10 cellular contexts compared by ENCODE assay signal in genomic region chr4:47705326-47705981, GRCh38.
DNase-seq lines count a peak whose midpoint lies in the region; ATAC-seq and TF ChIP-seq lines count a peak whose summit lies in the region.
"Had no signal": no experiment of that assay in that cellular context is flagged by ENCODE, and none has a peak within 500 bp of the region (broad histone marks: within the 10 kb centered on the region; RNA-seq: fewer than 3 reads in every experiment).

No MANE protein-coding gene starts in this region.

- H3K4me3 ChIP-seq in SK-N-SH (ENCODE audit: low read depth in 2 of 2, low read length in 1 of 2) = no peak overlapping the region
- no peak overlapping the region for H3K4me3 ChIP-seq in hepatocyte
- H3K4me3 ChIP-seq in esophagus squamous epithelium = no peak overlapping the region
- no peak overlapping the region for H3K4me3 ChIP-seq in gastrocnemius medialis
- H3K4me3 ChIP-seq: transverse colon had no signal

- H3K9me3 ChIP-seq in SK-N-SH = no peaks in the 10 kb centered on the region
- H3K9me3 ChIP-seq in hepatocyte (ENCODE audit: low read depth) = no peaks in the 10 kb centered on the region
- H3K9me3 ChIP-seq in esophagus squamous epithelium = no peaks in the 10 kb centered on the region
- H3K9me3 ChIP-seq in gastrocnemius medialis = no peaks in the 10 kb centered on the region
- H3K9me3 ChIP-seq: transverse colon had no signal

- CTCF ChIA-PET in SK-N-SH (lab: Yijun Ruan, JAX) = interaction anchor here (0.6 to 21.9 kb wide), 64 partner anchors 9 to 842 kb away, joined by 3 to 417 read pairs (median 4); partner anchors contain the start of gene CORIN

- H3K36me3 ChIP-seq in SK-N-SH (replicated peaks in 1 of 2; ENCODE audit: control insufficient read depth in 1 of 2, insufficient read depth in 2 of 2, low read length in 1 of 2) (no peaks in the 10 kb centered on the region), hepatocyte (replicated peaks; ENCODE audit: insufficient read depth, low read depth) (no peaks in the 10 kb centered on the region), esophagus squamous epithelium (no peaks in the 10 kb centered on the region), gastrocnemius medialis (no peaks in the 10 kb centered on the region)
- H3K36me3 ChIP-seq: transverse colon had no signal

- H3K9me2 ChIP-seq in SK-N-SH (no peaks in the 10 kb centered on the region), hepatocyte (replicated peaks; ENCODE audit: insufficient read depth) (no peaks in the 10 kb centered on the region)

- WGBS in SK-N-SH (ENCODE audit: low lambda C conversion rate) = 62% methylated on average over 7 of the region's 7 CpGs
- WGBS in hepatocyte (ENCODE audit: low lambda C conversion rate, missing lambda C conversion rate) = 57% methylated on average over 7 of the region's 7 CpGs
- 37 to 39% methylated on average over 7 of the region's 7 CpGs for WGBS in esophagus squamous epithelium, 2 donors

- intact Hi-C loops in esophagus squamous epithelium (cut with DNase I) = no loop called here
- intact Hi-C loops in gastrocnemius medialis (cut with DNase I; ENCODE audit: low total_unique reads) = loop anchor here (5.0 kb wide), 1 partner anchor 132 kb away; the partner anchor contains the start of gene CORIN

- H3K4me2 ChIP-seq in SK-N-SH = no peak overlapping the region
- H3K4me2 ChIP-seq in hepatocyte = peak overlapping the region; percentile 43

- POLR2A ChIA-PET in SK-N-SH (lab: Yijun Ruan, JAX) = interaction anchor here (1.2 kb wide), 1 partner anchor 131 kb away, joined by 7 read pairs; no protein-coding TSS in a partner anchor

- H3K27me3 ChIP-seq in SK-N-SH (ENCODE audit: insufficient read depth) = no peaks in the 10 kb centered on the region
- H3K27me3 ChIP-seq in hepatocyte = no peaks in the 10 kb centered on the region
- H3K27me3 ChIP-seq in esophagus squamous epithelium = no peaks in the 10 kb centered on the region
- H3K27me3 ChIP-seq in gastrocnemius medialis = no peaks in the 10 kb centered on the region
- H3K27me3 ChIP-seq: transverse colon had no signal

- TF ChIP-seq EP300 in SK-N-SH (IDR thresholded peaks at IDR 0.05; ENCODE audit: borderline replicate concordance in 1 of 2, low read depth in 1 of 2, low read length in 1 of 2) = no peak

- no peak overlapping the region for H3K27ac ChIP-seq in SK-N-SH (ENCODE audit: low read depth in 2 of 2, low read length in 1 of 2)
- no peak overlapping the region for H3K27ac ChIP-seq in hepatocyte
- H3K27ac ChIP-seq in esophagus squamous epithelium = no peak overlapping the region
- H3K27ac ChIP-seq in gastrocnemius medialis = no peak overlapping the region
- H3K27ac ChIP-seq: transverse colon had no signal

- H4K20me1 ChIP-seq in SK-N-SH (ENCODE audit: insufficient read depth) (no peaks in the 10 kb centered on the region), hepatocyte (ENCODE audit: insufficient read depth, poor library complexity, severe bottlenecking) (no peaks in the 10 kb centered on the region)

- H3K79me2 ChIP-seq in SK-N-SH (ENCODE audit: insufficient read depth) (no peaks in the 10 kb centered on the region), hepatocyte (no peaks in the 10 kb centered on the region)

- H3K9ac ChIP-seq in SK-N-SH = no peak overlapping the region

- no peaks in the 10 kb centered on the region for H3F3A ChIP-seq in SK-N-SH (replicated peaks; ENCODE audit: insufficient read depth)

- TF ChIP-seq POLR2A in esophagus squamous epithelium (IDR thresholded peaks at IDR 0.05) (no peak), gastrocnemius medialis (IDR thresholded peaks at IDR 0.05) (no peak)

- peak; percentile 59 for TF ChIP-seq CTCF in SK-N-SH (IDR thresholded peaks at IDR 0.05)
- peak; percentile 46 for TF ChIP-seq CTCF in hepatocyte (IDR thresholded peaks at IDR 0.05; ENCODE audit: poor library complexity)
- peak in 2 of 6 experiments; percentile 10 to 25 for TF ChIP-seq CTCF in esophagus squamous epithelium (IDR thresholded peaks at IDR 0.05)
- TF ChIP-seq CTCF in gastrocnemius medialis (IDR thresholded peaks at IDR 0.05 in 4 of 5, conservative IDR thresholded peaks at IDR 0.05 in 1 of 5) = no peak

- H3K4me1 ChIP-seq in SK-N-SH (ENCODE audit: control insufficient read depth in 1 of 2, insufficient read depth in 2 of 2, low read depth in 1 of 2, low read length in 1 of 2) = peaks cover 0 to 4% of the 10 kb centered on the region in 2 experiments; a peak in 3 of 4 replicates
- H3K4me1 ChIP-seq in hepatocyte (ENCODE audit: insufficient read depth) = no peaks in the 10 kb centered on the region
- H3K4me1 ChIP-seq in esophagus squamous epithelium = no peaks in the 10 kb centered on the region
- H3K4me1 ChIP-seq in gastrocnemius medialis = no peaks in the 10 kb centered on the region
- H3K4me1 ChIP-seq: transverse colon had no signal

- ATAC-seq in GM21529 (IDR thresholded peaks at IDR 0.05; ENCODE audit: unreplicated experiment) = no peak
- ATAC-seq in HG03442 (IDR thresholded peaks at IDR 0.05; ENCODE audit: unreplicated experiment) = no peak
- no peak for ATAC-seq in gastrocnemius medialis

- H2AFZ ChIP-seq in SK-N-SH (ENCODE audit: low read depth) (no peak overlapping the region), hepatocyte (peak overlapping the region; percentile 6)

- DNase-seq in Ammon's horn (ENCODE audit: low spot score) = peak; percentile 7
- peak; percentile 28 for DNase-seq in HT1080 (ENCODE audit: low read depth)
- peak; percentile 46 for DNase-seq in SK-N-SH
- DNase-seq in hepatocyte (ENCODE audit: low spot score) = peak; percentile 20
- DNase-seq in esophagus squamous epithelium (lab: John Stamatoyannopoulos, UW) = no peak
- no peak for DNase-seq in gastrocnemius medialis
- DNase-seq: naive B cell, transverse colon had no signal

- in situ Hi-C loops in gastrocnemius medialis (cut with MboI; ENCODE audit: low sequenced_read_pairs in 4 of 4) = no loop called here

- TF ChIP-seq RAD21 in SK-N-SH (IDR thresholded peaks at IDR 0.05; ENCODE audit: low read length) = peak; percentile 71

TF ChIP-seq in SK-N-SH, 30 proteins besides CTCF, POLR2A, EP300 and RAD21:
- TF ChIP-seq NRF1 (IDR thresholded peaks at IDR 0.05; ENCODE audit: low read depth, low read length) (no peak), SMC3 (IDR thresholded peaks at IDR 0.05; ENCODE audit: low read depth, low read length) (peak; percentile 60)

Comparison
In these comparisons a context has a peak if more than half of its experiments do, and no peak if none do; other contexts are left out.
1. DNase-seq: peak in Ammon's horn (single experiment), HT1080 (single experiment), SK-N-SH (single experiment) and hepatocyte (single experiment); none in esophagus squamous epithelium (single experiment) and gastrocnemius medialis (0 of 2).
2. CTCF ChIP-seq: peak in SK-N-SH (single experiment) and hepatocyte (single experiment); none in gastrocnemius medialis (0 of 5).